In genomic region chr10:80464557-80465466, GRCh38 we compare ENCODE assay signal across 8 cellular contexts. TPM values are rescaled to one million over a fixed set of nuclear protein-coding genes. Genes with fewer than 3 reads are reported as not detected.
DNase-seq lines count a peak whose midpoint lies in the region; ATAC-seq, FAIRE-seq and TF ChIP-seq lines count a peak whose summit lies in the region.

No MANE protein-coding gene starts in this region.

- in situ Hi-C loops in GM12878 (cut with MboI) = no loop called here

- WGBS in GM12878 (ENCODE audit: insufficient coverage, insufficient replicate concordance, low lambda C conversion rate, missing lambda C conversion rate) = 91% methylated on average over 15 of the region's 15 CpGs

- H3K9ac ChIP-seq in GM12878 (ENCODE audit: control insufficient read depth, insufficient read depth, low read length) = peak overlapping the region; percentile 46

- peaks cover 0 to 2% of the 10 kb centered on the region in 2 experiments; a peak in 3 of 4 replicates for H3K36me3 ChIP-seq in GM12878 (ENCODE audit: control insufficient read depth in 2 of 2, insufficient read depth in 2 of 2, low read length in 1 of 2)

- H4K20me1 ChIP-seq in GM12878 (ENCODE audit: control insufficient read depth, insufficient read depth) = no peaks in the 10 kb centered on the region

- no TSS peak for BruUV-seq in GM12878 (replicated peaks; lab: Mats Ljungman, UMichigan)

- TF ChIP-seq RAD21 in GM12878 (IDR thresholded peaks at IDR 0.05; ENCODE audit: insufficient read depth, low read depth, low read length) = no peak

- no peak overlapping the region for H2AFZ ChIP-seq in GM12878 (ENCODE audit: control insufficient read depth, low read depth, low read length)

- ATAC-seq in GM12878 = peak; percentile 38
- ATAC-seq in stimulated activated naive B cell treated with anti-CD40 and anti-IgM and Interleukin-4, amounts not matched to agents 10 μg/mL and 1 μg/mL and 100 μg/mL, for 72 hours (replicated peaks) = no peak
- no peak for ATAC-seq in GM18498 (IDR thresholded peaks at IDR 0.05; ENCODE audit: unreplicated experiment)

- peaks cover 5 to 12% of the 10 kb centered on the region in 2 donors for H3K36me3 Mint-ChIP-seq in stimulated activated naive B cell treated with anti-CD40 and anti-IgM and Interleukin-4, amounts not matched to agents 10 μg/mL and 1 μg/mL and 100 μg/mL, for 72 hours

- H3K4me3 Mint-ChIP-seq in stimulated activated naive B cell treated with anti-CD40 and anti-IgM and Interleukin-4, amounts not matched to agents 10 μg/mL and 1 μg/mL and 100 μg/mL, for 72 hours = peak overlapping the region in 1 of 2 donors; percentile 46

- H3K27me3 Mint-ChIP-seq in stimulated activated naive B cell treated with anti-CD40 and anti-IgM and Interleukin-4, amounts not matched to agents 10 μg/mL and 1 μg/mL and 100 μg/mL, for 72 hours = no peaks in the 10 kb centered on the region

- peaks cover 94% of the 10 kb centered on the region for H3K79me2 ChIP-seq in GM12878 (ENCODE audit: control insufficient read depth, insufficient read depth, low read length)

- TF ChIP-seq POLR2A in GM12878 (IDR thresholded peaks at IDR 0.05; ENCODE audit: low read depth, low read length) = no peak

- H3K9me3 Mint-ChIP-seq in stimulated activated naive B cell treated with anti-CD40 and anti-IgM and Interleukin-4, amounts not matched to agents 10 μg/mL and 1 μg/mL and 100 μg/mL, for 72 hours = no peaks in the 10 kb centered on the region

- POLR2A ChIA-PET in GM12878 (lab: Charles Lee) = interaction anchor here (0.6 to 12.9 kb wide), 7 partner anchors 8 to 44 kb away, joined by 3 to 190 read pairs (median 9); partner anchors contain the start of gene TSPAN14

- SMC1A ChIA-PET in GM12878 (lab: Charles Lee; ENCODE audit: uncharacterized antibody, unreplicated experiment) = interaction anchor here (0.7 to 36.0 kb wide), 7 partner anchors 6 to 261 kb away, joined by 3 to 1038 read pairs (median 11); no protein-coding TSS in a partner anchor

- no peak for FAIRE-seq in GM12878 (lab: Jason Lieb, UNC)

- no peak for TF ChIP-seq CTCF in GM12878 (IDR thresholded peaks at IDR 0.05 in 2 of 3, conservative IDR thresholded peaks at IDR 0.05 in 1 of 3; ENCODE audit: control insufficient read depth in 2 of 3, extremely low read depth in 1 of 3, insufficient read depth in 1 of 3, low read depth in 3 of 3, low read length in 3 of 3)

- no peaks in the 10 kb centered on the region for H3K9me3 ChIP-seq in GM12878 (replicated peaks; ENCODE audit: control insufficient read depth, insufficient read depth, low read length)

- H3K4me1 ChIP-seq in GM12878 (ENCODE audit: control insufficient read depth, insufficient read depth, low read length) = peaks cover 76% of the 10 kb centered on the region

- peak overlapping the region; percentile 88 for H3K27ac Mint-ChIP-seq in stimulated activated naive B cell treated with anti-CD40 and anti-IgM and Interleukin-4, amounts not matched to agents 10 μg/mL and 1 μg/mL and 100 μg/mL, for 72 hours

- H3K4me2 ChIP-seq in GM12878 (ENCODE audit: control insufficient read depth, insufficient read depth) = peak overlapping the region; percentile 83

- no peak for TF ChIP-seq EP300 in GM12878 (IDR thresholded peaks at IDR 0.05; ENCODE audit: borderline replicate concordance in 1 of 2, control insufficient read depth in 1 of 2, low read depth in 2 of 2, low read length in 2 of 2)

- no peaks in the 10 kb centered on the region for H3K27me3 ChIP-seq in GM12878 (replicated peaks in 1 of 2; ENCODE audit: control insufficient read depth in 2 of 2, insufficient read depth in 2 of 2, low read length in 1 of 2)

- CTCF ChIA-PET in GM12878 (lab: Yijun Ruan, JAX) = interaction anchor here (0.8 to 21.5 kb wide), 8 partner anchors 7 to 135 kb away, joined by 3 to 402 read pairs (median 8); no protein-coding TSS in a partner anchor

- H3K27ac ChIP-seq in GM12878 (ENCODE audit: control insufficient read depth, insufficient read depth) = peak overlapping the region; percentile 47

- peak overlapping the region; percentile 42; the same call in 1 of the 2 replicates for H3K4me3 ChIP-seq in GM12878

- DNase-seq in CMK (ENCODE audit: low read depth) (peak; percentile 70), NCI-H1092 (lab: John Stamatoyannopoulos, UW) (peak; percentile 31), GM12878 (ENCODE audit: low read depth, low spot score) (no peak), kidney tubule cell (ENCODE audit: low spot score) (peak; percentile 51), NCI-H1436 treated with DMSO at 0.1 percent for 48 hours (lab: John Stamatoyannopoulos, UW) (no peak)
- DNase-seq in stimulated activated naive B cell treated with anti-CD40 and anti-IgM and Interleukin-4, amounts not matched to agents 10 μg/mL and 1 μg/mL and 100 μg/mL, for 72 hours = no peak
- DNase-seq in stimulated activated CD4-positive, alpha-beta T cell treated with anti-CD3 and anti-CD28 coated beads, Interleukin-2, amount 100 ng/mL, for 24 hours = no peak

- RAD21 ChIA-PET in GM12878 (lab: Charles Lee; ENCODE audit: unreplicated experiment) = interaction anchor here (0.6 to 21.4 kb wide), 8 partner anchors 7 to 1097 kb away, joined by 3 to 412 read pairs (median 17); no protein-coding TSS in a partner anchor

- H3K4me1 Mint-ChIP-seq in stimulated activated naive B cell treated with anti-CD40 and anti-IgM and Interleukin-4, amounts not matched to agents 10 μg/mL and 1 μg/mL and 100 μg/mL, for 72 hours = peaks cover 66 to 95% of the 10 kb centered on the region in 2 donors

- intact Hi-C loops in GM12878 (cut with micrococcal nuclease; ENCODE audit: unreplicated experiment) = no loop called here

TF ChIP-seq in GM12878, 131 proteins besides CTCF, POLR2A, EP300 and RAD21 (continues in another document):
- no peak for TF ChIP-seq ZNF24 (IDR thresholded peaks at IDR 0.05)

RNA-seq across cellular contexts. Expression of gene TSPAN14, which starts 10.7 kb away (rescaled TPM):
- total RNA-seq in GM12878 (2013; cell fraction: nucleolus; rRNA removed) = 100 and 110 TPM in 2 replicates
- 12.5 and 13.3 TPM in 2 replicates for total RNA-seq in GM12878 (2014; rRNA removed)
- 8.0 and 8.1 TPM in 2 replicates for total RNA-seq in GM12878 (2014; rRNA removed; fragmentation: Illumina TruSeq; extraction: Trizol)
- 30.0 and 31.7 TPM in 2 replicates for total RNA-seq in GM12878 (2021)
- polyA plus RNA-seq in GM12878 (2011; ENCODE audit: low read depth) = 7.3 TPM
- polyA plus RNA-seq in GM12878 (2011; rRNA removed) = 18.8 and 27.8 TPM in 2 replicates
- polyA plus RNA-seq in GM12878 (2011; cell fraction: cytosol; rRNA removed) = 31.9 and 34.2 TPM in 2 replicates
- 45.1 and 52.6 TPM in 2 replicates for polyA plus RNA-seq in GM12878 (2011; cell fraction: nucleus; rRNA removed)
- 11.9 and 19.2 TPM in 2 replicates for polyA plus RNA-seq in GM12878 (2012)
- polyA plus RNA-seq in GM12878 (2014; fragmentation: Illumina TruSeq; extraction: Trizol) = 8.6 and 16.9 TPM in 2 replicates
- 1 to 10 TPM; 2.5 to 2.6 TPM for polyA plus RNA-seq in GM12878 (2014; fragmentation: Nextera tagmentation; extraction: Ambion mirVana)
- 21.1 and 23.3 TPM in 2 replicates for polyA plus RNA-seq in GM12878 (2014; rRNA removed)
- 10 to 100 TPM; 19.0 to 22.0 TPM for polyA plus RNA-seq in GM12878 (2016; fragmentation: Nextera tagmentation; extraction: Ambion mirVana)
- 21.3 and 31.5 TPM in 2 replicates for polyA minus RNA-seq in GM12878 (2011; rRNA and poly(A)+ RNA removed)
- 8.9 and 10.2 TPM in 2 replicates for polyA minus RNA-seq in GM12878 (2011; cell fraction: cytosol; rRNA and poly(A)+ RNA removed)
- 17.2 and 26.6 TPM in 2 replicates for polyA minus RNA-seq in GM12878 (2011; cell fraction: nucleus; rRNA and poly(A)+ RNA removed)

RNA-seq across cellular contexts. Expression of gene PRXL2A, which starts 56.5 kb away (rescaled TPM):
- total RNA-seq in GM12878 (2013; cell fraction: nucleolus; rRNA removed) = 4.0 and 4.3 TPM in 2 replicates
- total RNA-seq in GM12878 (2014; rRNA removed) (6.9 and 11.1 TPM in 2 replicates), GM12878 (2014; rRNA removed; fragmentation: Illumina TruSeq; extraction: Trizol) (14.7 and 15.6 TPM in 2 replicates), GM12878 (2021) (11.0 and 11.4 TPM in 2 replicates)
- polyA plus RNA-seq in GM12878 (2011; ENCODE audit: low read depth) = 12.7 TPM
- polyA plus RNA-seq in GM12878 (2011; rRNA removed) (2.8 and 3.4 TPM in 2 replicates), GM12878 (2014; fragmentation: Illumina TruSeq; extraction: Trizol) (15.6 and 17.8 TPM in 2 replicates), GM12878 (2014; fragmentation: Nextera tagmentation; extraction: Ambion mirVana) (10 to 100 TPM in 1 of 2 experiments, 1 to 10 TPM in 1; 5.1 to 10.0 TPM), GM12878 (2014; rRNA removed) (10.0 and 12.6 TPM in 2 replicates), GM12878 (2016; fragmentation: Nextera tagmentation; extraction: Ambion mirVana) (10 to 100 TPM; 10.9 to 13.7 TPM)
- polyA plus RNA-seq in GM12878 (2011; cell fraction: cytosol; rRNA removed) = 1.3 and 1.6 TPM in 2 replicates
- 0.45 and 0.51 TPM in 2 replicates for polyA plus RNA-seq in GM12878 (2011; cell fraction: nucleus; rRNA removed)
- polyA plus RNA-seq in GM12878 (2012) = 17.3 and 17.8 TPM in 2 replicates
- 0.73 and 1.1 TPM in 2 replicates for polyA minus RNA-seq in GM12878 (2011; rRNA and poly(A)+ RNA removed)
- not detected in 2 replicates for polyA minus RNA-seq in GM12878 (2011; cell fraction: cytosol; rRNA and poly(A)+ RNA removed)
- polyA minus RNA-seq in GM12878 (2011; cell fraction: nucleus; rRNA and poly(A)+ RNA removed) = 0.24 and 0.38 TPM in 2 replicates

Comparison
In these comparisons a context has a peak if more than half of its experiments do, and no peak if none do; other contexts are left out.
1. DNase-seq: peak in CMK (single experiment), NCI-H1092 (single experiment) and kidney tubule cell (single experiment); none in GM12878 (single experiment), stimulated activated naive B cell treated with anti-CD40 and anti-IgM and Interleukin-4, amounts not matched to agents 10 μg/mL and 1 μg/mL and 100 μg/mL, for 72 hours (single experiment), NCI-H1436 treated with DMSO at 0.1 percent for 48 hours (single experiment) and stimulated activated CD4-positive, alpha-beta T cell treated with anti-CD3 and anti-CD28 coated beads, Interleukin-2, amount 100 ng/mL, for 24 hours (0 of 2).